Comparison of ENCODE assay signal across 1 cellular context in genomic region chr18:50195689-50196088, GRCh38.
TF ChIP-seq lines count a peak whose summit lies in the region.

No MANE protein-coding gene starts in this region.

TF ChIP-seq in HCT116, 20 proteins besides CTCF, POLR2A, EP300 and RAD21 (continued from another document):
- TF ChIP-seq, protein P1, sequence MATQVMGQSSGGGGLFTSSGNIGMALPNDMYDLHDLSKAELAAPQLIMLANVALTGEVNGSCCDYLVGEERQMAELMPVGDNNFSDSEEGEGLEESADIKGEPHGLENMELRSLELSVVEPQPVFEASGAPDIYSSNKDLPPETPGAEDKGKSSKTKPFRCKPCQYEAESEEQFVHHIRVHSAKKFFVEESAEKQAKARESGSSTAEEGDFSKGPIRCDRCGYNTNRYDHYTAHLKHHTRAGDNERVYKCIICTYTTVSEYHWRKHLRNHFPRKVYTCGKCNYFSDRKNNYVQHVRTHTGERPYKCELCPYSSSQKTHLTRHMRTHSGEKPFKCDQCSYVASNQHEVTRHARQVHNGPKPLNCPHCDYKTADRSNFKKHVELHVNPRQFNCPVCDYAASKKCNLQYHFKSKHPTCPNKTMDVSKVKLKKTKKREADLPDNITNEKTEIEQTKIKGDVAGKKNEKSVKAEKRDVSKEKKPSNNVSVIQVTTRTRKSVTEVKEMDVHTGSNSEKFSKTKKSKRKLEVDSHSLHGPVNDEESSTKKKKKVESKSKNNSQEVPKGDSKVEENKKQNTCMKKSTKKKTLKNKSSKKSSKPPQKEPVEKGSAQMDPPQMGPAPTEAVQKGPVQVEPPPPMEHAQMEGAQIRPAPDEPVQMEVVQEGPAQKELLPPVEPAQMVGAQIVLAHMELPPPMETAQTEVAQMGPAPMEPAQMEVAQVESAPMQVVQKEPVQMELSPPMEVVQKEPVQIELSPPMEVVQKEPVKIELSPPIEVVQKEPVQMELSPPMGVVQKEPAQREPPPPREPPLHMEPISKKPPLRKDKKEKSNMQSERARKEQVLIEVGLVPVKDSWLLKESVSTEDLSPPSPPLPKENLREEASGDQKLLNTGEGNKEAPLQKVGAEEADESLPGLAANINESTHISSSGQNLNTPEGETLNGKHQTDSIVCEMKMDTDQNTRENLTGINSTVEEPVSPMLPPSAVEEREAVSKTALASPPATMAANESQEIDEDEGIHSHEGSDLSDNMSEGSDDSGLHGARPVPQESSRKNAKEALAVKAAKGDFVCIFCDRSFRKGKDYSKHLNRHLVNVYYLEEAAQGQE (IDR thresholded peaks at IDR 0.05; ENCODE audit: low read depth): no peak
- TF ChIP-seq TCF7L2 (IDR thresholded peaks at IDR 0.05; ENCODE audit: borderline replicate concordance, extremely low read depth, insufficient read depth, insufficient read length): no peak
